ENCODE assay signal across 19 cellular contexts in genomic region chr7:139913555-139914135, GRCh38.
A peak's percentile ranks its signal among the peaks of the same experiment; 100 is the strongest.
DNase-seq lines count a peak whose midpoint lies in the region; ATAC-seq and TF ChIP-seq lines count a peak whose summit lies in the region.
"Had no signal": no experiment of that assay in that cellular context is flagged by ENCODE, and none has a peak within 500 bp of the region (broad histone marks: within the 10 kb centered on the region; RNA-seq: fewer than 3 reads in every experiment).

No MANE protein-coding gene starts in this region.

- POLR2A ChIA-PET in activated CD8-positive, alpha-beta T cell treated with anti-CD3 and anti-CD28 coated beads, Interleukin-2, amount 10 ng/mL, durations not matched to agents 7 days and 5 days (lab: Charles Lee): interaction anchor here (0.7 kb wide), 1 partner anchor 233 kb away, joined by 3 read pairs; no protein-coding TSS in a partner anchor
- POLR2A ChIA-PET in activated CD8-positive, alpha-beta T cell treated with anti-CD3 and anti-CD28 coated beads for 36 hours (lab: Charles Lee): interaction anchor here (0.7 kb wide), 1 partner anchor 25 kb away, joined by 3 read pairs; no protein-coding TSS in a partner anchor
- POLR2A ChIA-PET in Panc1 (lab: Charles Lee): no interaction called here

- in situ Hi-C loops in Panc1 (cut with HindIII; ENCODE audit: low pct_unique_long_range_greater_than_20kb, low sequenced_read_pairs): no loop called here

- no peaks in the 10 kb centered on the region for H3K36me3 Mint-ChIP-seq in activated CD8-positive, alpha-beta T cell treated with anti-CD3 and anti-CD28 coated beads, Interleukin-2, amount 10 ng/mL, durations not matched to agents 7 days and 5 days (ENCODE audit: low read depth)
- no peaks in the 10 kb centered on the region for H3K36me3 Mint-ChIP-seq in activated CD8-positive, alpha-beta T cell treated with anti-CD3 and anti-CD28 coated beads for 36 hours (ENCODE audit: low read depth)
- peaks cover 10% of the 10 kb centered on the region for H3K36me3 Mint-ChIP-seq in stimulated activated memory B cell treated with anti-CD40 and anti-IgM and Interleukin-4, amounts not matched to agents 10 μg/mL and 1 μg/mL and 100 μg/mL, for 72 hours

- no peak for TF ChIP-seq CTCF in activated CD8-positive, alpha-beta T cell treated with anti-CD3 and anti-CD28 coated beads for 36 hours (IDR thresholded peaks at IDR 0.05)
- TF ChIP-seq CTCF in C4-2B (conservative IDR thresholded peaks at IDR 0.05) (no peak), Panc1 (IDR thresholded peaks at IDR 0.05) (no peak)

- ATAC-seq in activated CD8-positive, alpha-beta T cell treated with anti-CD3 and anti-CD28 coated beads, Interleukin-2, amount 10 ng/mL, durations not matched to agents 7 days and 5 days: no peak
- ATAC-seq in activated CD8-positive, alpha-beta T cell treated with anti-CD3 and anti-CD28 coated beads for 36 hours: no peak
- ATAC-seq in Panc1: no peak
- no peak for ATAC-seq in stimulated activated memory B cell treated with anti-CD40 and anti-IgM and Interleukin-4, amounts not matched to agents 10 μg/mL and 1 μg/mL and 100 μg/mL, for 72 hours
- no peak for ATAC-seq in GM21360 (IDR thresholded peaks at IDR 0.05; ENCODE audit: unreplicated experiment)

- H3K27ac ChIP-seq in C4-2B: peak overlapping the region; percentile 53
- H3K27ac ChIP-seq in Panc1 (ENCODE audit: low read length): peak overlapping the region; percentile 35; the same call in 1 of the 2 replicates

- intact Hi-C loops in activated CD8-positive, alpha-beta T cell treated with anti-CD3 and anti-CD28 coated beads for 36 hours (cut with micrococcal nuclease): loop anchor here (10.0 kb wide), 1 partner anchor 139 kb away; the partner anchor contains the start of gene HIPK2
- intact Hi-C loops in Panc1 (cut with micrococcal nuclease; ENCODE audit: unreplicated experiment): no loop called here

- peak; percentile 5 for DNase-seq in activated CD8-positive, alpha-beta T cell treated with anti-CD3 and anti-CD28 coated beads, Interleukin-2, amount 10 ng/mL, durations not matched to agents 7 days and 5 days
- no peak for DNase-seq in activated CD8-positive, alpha-beta T cell treated with anti-CD3 and anti-CD28 coated beads for 36 hours
- no peak for DNase-seq in Panc1 (ENCODE audit: low read depth, low spot score)
- DNase-seq in NCI-H2196 treated with DMSO at 0.1 percent for 48 hours (lab: John Stamatoyannopoulos, UW; ENCODE audit: unreplicated experiment): no peak
- DNase-seq in hepatic stellate cell (ENCODE audit: low spot score): no peak
- DNase-seq: BE2C; Caco-2; CD4-positive, alpha-beta T cell; KBM-7; NCI-H1105; NCI-H146; NCI-H2029; NCI-H2171; NCI-H524 treated with DMSO at 0.1 percent for 48 hours; SHP77 had no signal

- no peak overlapping the region for H3K4me3 ChIP-seq in Panc1 (ENCODE audit: low read depth in 2 of 2, low read length in 2 of 2)

- peaks cover 5% of the 10 kb centered on the region for H3K27me3 Mint-ChIP-seq in activated CD8-positive, alpha-beta T cell treated with anti-CD3 and anti-CD28 coated beads, Interleukin-2, amount 10 ng/mL, durations not matched to agents 7 days and 5 days (ENCODE audit: low read depth)
- H3K27me3 Mint-ChIP-seq in activated CD8-positive, alpha-beta T cell treated with anti-CD3 and anti-CD28 coated beads for 36 hours: peaks cover 4% of the 10 kb centered on the region
- no peaks in the 10 kb centered on the region for H3K27me3 Mint-ChIP-seq in stimulated activated memory B cell treated with anti-CD40 and anti-IgM and Interleukin-4, amounts not matched to agents 10 μg/mL and 1 μg/mL and 100 μg/mL, for 72 hours
- H3K27me3 Mint-ChIP-seq: CD4-positive, alpha-beta T cell had no signal

- peaks cover 22% of the 10 kb centered on the region for H3K4me1 Mint-ChIP-seq in activated CD8-positive, alpha-beta T cell treated with anti-CD3 and anti-CD28 coated beads, Interleukin-2, amount 10 ng/mL, durations not matched to agents 7 days and 5 days (ENCODE audit: low read depth)
- peaks cover 18% of the 10 kb centered on the region for H3K4me1 Mint-ChIP-seq in activated CD8-positive, alpha-beta T cell treated with anti-CD3 and anti-CD28 coated beads for 36 hours (ENCODE audit: low read depth)
- peaks cover 47% of the 10 kb centered on the region for H3K4me1 Mint-ChIP-seq in stimulated activated memory B cell treated with anti-CD40 and anti-IgM and Interleukin-4, amounts not matched to agents 10 μg/mL and 1 μg/mL and 100 μg/mL, for 72 hours

- no TSS peak for BruUV-seq in Panc1 (replicated peaks; lab: Mats Ljungman, UMichigan)

- no peak overlapping the region for H3K27ac Mint-ChIP-seq in activated CD8-positive, alpha-beta T cell treated with anti-CD3 and anti-CD28 coated beads, Interleukin-2, amount 10 ng/mL, durations not matched to agents 7 days and 5 days
- no peak overlapping the region for H3K27ac Mint-ChIP-seq in activated CD8-positive, alpha-beta T cell treated with anti-CD3 and anti-CD28 coated beads for 36 hours
- H3K27ac Mint-ChIP-seq in stimulated activated memory B cell treated with anti-CD40 and anti-IgM and Interleukin-4, amounts not matched to agents 10 μg/mL and 1 μg/mL and 100 μg/mL, for 72 hours: peak overlapping the region; percentile 33
- H3K27ac Mint-ChIP-seq: CD4-positive, alpha-beta T cell; T-helper 1 cell treated with Interleukin-12 subunit alpha and Interleukin-12 subunit beta and Interleukin-4 antibody, amounts not matched to agents 30 μg/mL and 1 μg/mL, for 36 hours had no signal

- H3K4me3 Mint-ChIP-seq in activated CD8-positive, alpha-beta T cell treated with anti-CD3 and anti-CD28 coated beads, Interleukin-2, amount 10 ng/mL, durations not matched to agents 7 days and 5 days: no peak overlapping the region
- no peak overlapping the region for H3K4me3 Mint-ChIP-seq in activated CD8-positive, alpha-beta T cell treated with anti-CD3 and anti-CD28 coated beads for 36 hours
- no peak overlapping the region for H3K4me3 Mint-ChIP-seq in stimulated activated memory B cell treated with anti-CD40 and anti-IgM and Interleukin-4, amounts not matched to agents 10 μg/mL and 1 μg/mL and 100 μg/mL, for 72 hours
- H3K4me3 Mint-ChIP-seq: CD4-positive, alpha-beta T cell; T-helper 1 cell treated with Interleukin-12 subunit alpha and Interleukin-12 subunit beta and Interleukin-4 antibody, amounts not matched to agents 30 μg/mL and 1 μg/mL, for 36 hours had no signal

- no peaks in the 10 kb centered on the region for H3K27me3 ChIP-seq in Panc1 (ENCODE audit: control insufficient read depth, insufficient read depth, low read length)
- H3K27me3 ChIP-seq: BE2C had no signal

- CTCF ChIA-PET in activated CD8-positive, alpha-beta T cell treated with anti-CD3 and anti-CD28 coated beads, Interleukin-2, amount 10 ng/mL, durations not matched to agents 7 days and 5 days (lab: Charles Lee): no interaction called here
- CTCF ChIA-PET in activated CD8-positive, alpha-beta T cell treated with anti-CD3 and anti-CD28 coated beads for 36 hours (lab: Charles Lee): interaction anchor here (0.9 kb wide), 1 partner anchor 31 kb away, joined by 3 read pairs; no protein-coding TSS in a partner anchor
- CTCF ChIA-PET in Panc1 (lab: Charles Lee): no interaction called here

- H3K9me3 ChIP-seq in Panc1 (ENCODE audit: control insufficient read depth, insufficient read depth, low read depth, low read length): peaks cover 3% of the 10 kb centered on the region; the same call in 1 of the 2 replicates
- H3K9me3 ChIP-seq: BE2C, Caco-2 had no signal

- no peaks in the 10 kb centered on the region for H3K36me3 ChIP-seq in Panc1 (ENCODE audit: control insufficient read depth, insufficient read depth, low read length)
- H3K36me3 ChIP-seq: BE2C had no signal

- H3K9me3 Mint-ChIP-seq in activated CD8-positive, alpha-beta T cell treated with anti-CD3 and anti-CD28 coated beads, Interleukin-2, amount 10 ng/mL, durations not matched to agents 7 days and 5 days (ENCODE audit: insufficient read depth): no peaks in the 10 kb centered on the region
- H3K9me3 Mint-ChIP-seq in activated CD8-positive, alpha-beta T cell treated with anti-CD3 and anti-CD28 coated beads for 36 hours: no peaks in the 10 kb centered on the region
- no peaks in the 10 kb centered on the region for H3K9me3 Mint-ChIP-seq in stimulated activated memory B cell treated with anti-CD40 and anti-IgM and Interleukin-4, amounts not matched to agents 10 μg/mL and 1 μg/mL and 100 μg/mL, for 72 hours
- H3K9me3 Mint-ChIP-seq: CD4-positive, alpha-beta T cell; T-helper 1 cell treated with Interleukin-12 subunit alpha and Interleukin-12 subunit beta and Interleukin-4 antibody, amounts not matched to agents 30 μg/mL and 1 μg/mL, for 36 hours had no signal

- H3K4me1 ChIP-seq in Panc1 (ENCODE audit: control insufficient read depth, insufficient read depth, low read length): peaks cover 18% of the 10 kb centered on the region
- H3K4me1 ChIP-seq: BE2C, Caco-2 had no signal
